ENCODE assay signal across 21 cellular contexts in genomic region chr9:134782921-134783698, GRCh38.
DNase-seq lines count a peak whose midpoint lies in the region; ATAC-seq, FAIRE-seq and TF ChIP-seq lines count a peak whose summit lies in the region.
"Had no signal": no experiment of that assay in that cellular context is flagged by ENCODE, and none has a peak within 500 bp of the region (broad histone marks: within the 10 kb centered on the region; RNA-seq: fewer than 3 reads in every experiment).

No MANE protein-coding gene starts in this region.

- intact Hi-C loops in Right ventricle myocardium inferior (cut with DNase I) (no loop called here), left cardiac atrium (cut with DNase I) (loop anchor here in 1 of 2 donors (5.0 kb wide), 1 partner anchor 199 kb away; no protein-coding TSS in a partner anchor)

- DNase-seq in Right ventricle myocardium inferior (ENCODE audit: missing footprints) (no peak), left cardiac atrium (no peak), NCI-H524 treated with DMSO at 0.1 percent for 48 hours (lab: John Stamatoyannopoulos, UW) (peak; percentile 75), astrocyte (ENCODE audit: low read depth) (no peak), suprapubic skin (ENCODE audit: low spot score in 2 of 2) (no peak), DMS153 (lab: John Stamatoyannopoulos, UW) (no peak)
- no peak for DNase-seq in T-helper 2 cell treated with Interferon-gamma antibody and Interleukin-4, amounts not matched to agents 5 μg/mL and 100 μg/mL, for 36 hours (ENCODE audit: low spot score)
- DNase-seq: 8988T; activated CD4-positive, CD25-positive, alpha-beta regulatory T cell treated with anti-CD3 and anti-CD28 coated beads, Interleukin-2, amount 50 U/mL, for 72 hours; activated CD8-positive, alpha-beta T cell treated with anti-CD3 and anti-CD28 coated beads for 36 hours; CD4-positive, alpha-beta memory T cell; cortex of kidney; HCEC 1CT; NCI-H1092 treated with DMSO at 0.1 percent for 48 hours; NCI-H2029; NCI-H226; stimulated activated CD4-positive, alpha-beta T cell treated with anti-CD3 and anti-CD28 coated beads, Interleukin-15, amount 100 ng/mL, for 24 hours; stimulated activated naive CD8-positive, alpha-beta T cell treated with anti-CD3 and anti-CD28 coated beads, Interleukin-15, Interleukin-2, amounts not matched to agents 100 U/mL and 50 U/mL, for 24 hours had no signal

- peaks cover 10% of the 10 kb centered on the region for H3K4me1 ChIP-seq in astrocyte (ENCODE audit: insufficient read depth, low read length)
- H3K4me1 ChIP-seq in suprapubic skin = peaks cover 46% of the 10 kb centered on the region

- H3K36me3 ChIP-seq in astrocyte (ENCODE audit: insufficient read depth, low read length) = peaks cover 41% of the 10 kb centered on the region
- H3K36me3 ChIP-seq in suprapubic skin = peaks cover 9% of the 10 kb centered on the region

- peak; percentile 8 for ATAC-seq in Right ventricle myocardium inferior
- no peak for ATAC-seq in left cardiac atrium
- no peak for ATAC-seq in HG03469 (IDR thresholded peaks at IDR 0.05; ENCODE audit: unreplicated experiment)
- ATAC-seq: activated CD8-positive, alpha-beta T cell treated with anti-CD3 and anti-CD28 coated beads for 36 hours; stimulated activated naive CD8-positive, alpha-beta T cell treated with anti-CD3 and anti-CD28 coated beads, Interleukin-15, Interleukin-2, amounts not matched to agents 100 U/mL and 50 U/mL, for 24 hours had no signal

- FAIRE-seq in astrocyte (lab: Jason Lieb, UNC) = no peak

- H3K27ac Mint-ChIP-seq in astrocyte (ENCODE audit: unreplicated experiment) = peak overlapping the region; percentile 66
- no peak overlapping the region for H3K27ac Mint-ChIP-seq in T-helper 2 cell treated with Interferon-gamma antibody and Interleukin-4, amounts not matched to agents 5 μg/mL and 100 μg/mL, for 36 hours
- H3K27ac Mint-ChIP-seq: activated CD8-positive, alpha-beta T cell treated with anti-CD3 and anti-CD28 coated beads for 36 hours; activated naive CD4-positive, alpha-beta T cell treated with anti-CD3 and anti-CD28 coated beads, Interleukin-2, amount 50 U/mL, for 24 hours; activated T-helper 2 cell treated with anti-CD3 and anti-CD28 coated beads, Interferon-gamma antibody, Interleukin-2, Interleukin-4, amounts not matched to agents 10 μg/mL and 5 μg/mL and 100 μg/mL, durations not matched to agents 14 hours and 24 hours and 36 hours; CD4-positive, alpha-beta memory T cell had no signal

- no peak overlapping the region for H3K9ac ChIP-seq in astrocyte (ENCODE audit: low read length)

- H3K27me3 Mint-ChIP-seq in astrocyte (ENCODE audit: low read depth, unreplicated experiment) = no peaks in the 10 kb centered on the region
- no peaks in the 10 kb centered on the region for H3K27me3 Mint-ChIP-seq in T-helper 2 cell treated with Interferon-gamma antibody and Interleukin-4, amounts not matched to agents 5 μg/mL and 100 μg/mL, for 36 hours (ENCODE audit: low read depth)
- H3K27me3 Mint-ChIP-seq: activated naive CD4-positive, alpha-beta T cell treated with anti-CD3 and anti-CD28 coated beads, Interleukin-2, amount 50 U/mL, for 24 hours had no signal

- peaks cover 31% of the 10 kb centered on the region for H3K36me3 Mint-ChIP-seq in astrocyte (ENCODE audit: low read depth, unreplicated experiment)
- H3K36me3 Mint-ChIP-seq in T-helper 2 cell treated with Interferon-gamma antibody and Interleukin-4, amounts not matched to agents 5 μg/mL and 100 μg/mL, for 36 hours (ENCODE audit: low read depth) = no peaks in the 10 kb centered on the region
- H3K36me3 Mint-ChIP-seq: activated naive CD4-positive, alpha-beta T cell treated with anti-CD3 and anti-CD28 coated beads, Interleukin-2, amount 50 U/mL, for 24 hours; CD4-positive, alpha-beta memory T cell had no signal

- H3K4me3 Mint-ChIP-seq in astrocyte (ENCODE audit: unreplicated experiment) = no peak overlapping the region
- H3K4me3 Mint-ChIP-seq in T-helper 2 cell treated with Interferon-gamma antibody and Interleukin-4, amounts not matched to agents 5 μg/mL and 100 μg/mL, for 36 hours = no peak overlapping the region
- H3K4me3 Mint-ChIP-seq: activated CD8-positive, alpha-beta T cell treated with anti-CD3 and anti-CD28 coated beads for 36 hours; activated naive CD4-positive, alpha-beta T cell treated with anti-CD3 and anti-CD28 coated beads, Interleukin-2, amount 50 U/mL, for 24 hours; CD4-positive, alpha-beta memory T cell had no signal

- no peak overlapping the region for H3K4me2 ChIP-seq in astrocyte (ENCODE audit: low read length)

- H3K79me2 ChIP-seq in astrocyte (ENCODE audit: insufficient read depth, low read length) = peaks cover 9% of the 10 kb centered on the region

- TF ChIP-seq EP300 in suprapubic skin (IDR thresholded peaks at IDR 0.05) = no peak

- no peaks in the 10 kb centered on the region for H3K9me3 Mint-ChIP-seq in astrocyte (ENCODE audit: unreplicated experiment)
- no peaks in the 10 kb centered on the region for H3K9me3 Mint-ChIP-seq in T-helper 2 cell treated with Interferon-gamma antibody and Interleukin-4, amounts not matched to agents 5 μg/mL and 100 μg/mL, for 36 hours
- H3K9me3 Mint-ChIP-seq: activated CD8-positive, alpha-beta T cell treated with anti-CD3 and anti-CD28 coated beads for 36 hours; activated naive CD4-positive, alpha-beta T cell treated with anti-CD3 and anti-CD28 coated beads, Interleukin-2, amount 50 U/mL, for 24 hours; activated T-helper 2 cell treated with anti-CD3 and anti-CD28 coated beads, Interferon-gamma antibody, Interleukin-2, Interleukin-4, amounts not matched to agents 10 μg/mL and 5 μg/mL and 100 μg/mL, durations not matched to agents 14 hours and 24 hours and 36 hours; CD4-positive, alpha-beta memory T cell had no signal

- H4K20me1 ChIP-seq in astrocyte (ENCODE audit: insufficient read depth, low read length) = peaks cover 100% of the 10 kb centered on the region

- no peak for TF ChIP-seq POLR2A in suprapubic skin (IDR thresholded peaks at IDR 0.05)

- no peak overlapping the region for H2AFZ ChIP-seq in astrocyte (ENCODE audit: low read depth, low read length)

- 81% methylated on average over 19 of the region's 33 CpGs for WGBS in suprapubic skin

- H3K27me3 ChIP-seq in astrocyte (ENCODE audit: insufficient read depth, low read length) (no peaks in the 10 kb centered on the region), suprapubic skin (peaks cover 15% of the 10 kb centered on the region)

- H3K27ac ChIP-seq in astrocyte (ENCODE audit: low read depth, low read length) = no peak overlapping the region
- peak overlapping the region; percentile 8 for H3K27ac ChIP-seq in suprapubic skin

- H3K4me3 ChIP-seq in astrocyte (ENCODE audit: insufficient read depth, low read depth, low read length) (no peak overlapping the region), suprapubic skin (no peak overlapping the region)

- peaks cover 17% of the 10 kb centered on the region for H3K4me1 Mint-ChIP-seq in astrocyte (ENCODE audit: low read depth, unreplicated experiment)
- no peaks in the 10 kb centered on the region for H3K4me1 Mint-ChIP-seq in T-helper 2 cell treated with Interferon-gamma antibody and Interleukin-4, amounts not matched to agents 5 μg/mL and 100 μg/mL, for 36 hours (ENCODE audit: low read depth)
- H3K4me1 Mint-ChIP-seq: activated naive CD4-positive, alpha-beta T cell treated with anti-CD3 and anti-CD28 coated beads, Interleukin-2, amount 50 U/mL, for 24 hours; CD4-positive, alpha-beta memory T cell had no signal

- no peaks in the 10 kb centered on the region for H3K9me3 ChIP-seq in astrocyte (ENCODE audit: insufficient read depth, low read depth, low read length)
- no peaks in the 10 kb centered on the region for H3K9me3 ChIP-seq in suprapubic skin

- no peak for TF ChIP-seq CTCF in astrocyte (IDR thresholded peaks at IDR 0.05; ENCODE audit: insufficient read depth, low read depth, low read length)
- TF ChIP-seq CTCF in suprapubic skin (IDR thresholded peaks at IDR 0.05) = no peak
